Comparison of ENCODE assay signal across 10 cellular contexts in the genomic region with DNA sequence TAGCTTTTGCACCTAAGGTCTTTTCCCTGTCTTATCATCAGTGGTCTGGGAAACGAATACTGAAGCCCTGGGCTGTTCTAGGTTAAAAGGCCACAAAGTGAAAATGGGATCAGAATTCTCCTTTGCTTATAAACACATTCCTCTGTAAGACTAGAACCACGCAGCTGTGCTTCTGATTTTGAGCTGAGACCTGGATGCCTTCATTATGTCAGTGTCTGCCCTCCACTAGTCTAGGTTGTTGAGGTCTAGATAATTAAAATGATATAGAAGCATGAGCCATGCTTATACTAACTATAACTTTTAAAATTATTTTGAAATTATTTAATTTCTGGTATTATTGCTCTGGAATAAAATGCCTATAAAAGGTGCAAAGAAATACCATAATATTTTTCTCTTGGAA.
"Had no signal": no experiment of that assay in that cellular context is flagged by ENCODE, and none has a peak within 500 bp of the region (broad histone marks: within the 10 kb centered on the region; RNA-seq: fewer than 3 reads in every experiment).

No MANE protein-coding gene starts in this region.

- DNase-seq: GM23248, GOT3, H7, HFFc6 had no signal

- H3K4me3 Mint-ChIP-seq: HFFc6 had no signal

- H3K9me3 ChIP-seq: HAP-1 had no signal

- H3K36me3 ChIP-seq: HAP-1 had no signal

- H2AFZ ChIP-seq: GM23248 had no signal

- ATAC-seq: HCT116, HepG2, K562 had no signal

- H3K4me2 ChIP-seq: KMS-11 had no signal

- H3K27ac ChIP-seq: GM23248, HL-60, KMS-11 had no signal

- H3K27ac Mint-ChIP-seq: HFFc6 had no signal

- H3K9ac ChIP-seq: GM23248, KMS-11 had no signal

- H3K4me3 ChIP-seq: GM23248, HAP-1, K562 had no signal
